ENCODE assay signal across 8 cellular contexts in the genomic region with DNA sequence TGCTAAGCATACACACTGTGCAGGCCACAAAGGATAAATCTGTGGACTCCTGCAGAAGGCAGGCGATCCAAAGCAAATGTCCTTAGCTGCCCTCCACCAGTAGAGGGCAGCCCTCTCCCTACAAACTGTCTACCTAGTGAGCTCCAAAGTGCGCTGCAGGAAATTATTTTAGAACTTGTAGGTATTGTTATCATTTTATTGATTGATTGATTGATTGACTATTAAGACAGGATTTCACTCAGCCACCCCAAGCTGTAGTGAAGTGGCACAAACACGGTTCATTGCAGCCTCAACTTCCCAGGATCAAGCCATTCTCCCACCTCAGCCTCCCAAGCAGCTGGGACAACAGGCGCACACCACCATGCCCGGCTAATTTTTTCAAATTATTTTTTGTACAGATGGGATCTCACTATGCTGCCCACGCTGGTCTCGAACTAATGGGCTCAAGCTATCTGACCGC. TPM values are rescaled to one million over a fixed set of nuclear protein-coding genes. Genes with fewer than 3 reads are reported as not detected.
A peak's percentile ranks its signal among the peaks of the same experiment; 100 is the strongest.
DNase-seq lines count a peak whose midpoint lies in the region; ATAC-seq and FAIRE-seq lines count a peak whose summit lies in the region.

No MANE protein-coding gene starts in this region.

- peak; percentile 85 for FAIRE-seq in G401.6 (lab: Jason Lieb, UNC)

- DNase-seq in NCI-H2227 treated with DMSO at 0.1 percent for 48 hours (lab: John Stamatoyannopoulos, UW) (peak; percentile 11), left lobe of liver (ENCODE audit: low spot score) (peak; percentile 69)
- DNase-seq in activated CD4-positive, CD25-positive, alpha-beta regulatory T cell treated with anti-CD3 and anti-CD28 coated beads, Interleukin-2, amount 50 U/mL, for 16 hours (ENCODE audit: low read depth, low spot score) = peak; percentile 45
- peak; percentile 67 for DNase-seq in central memory CD4-positive, alpha-beta T cell
- peak; percentile 34 to 46 (median 45) for DNase-seq in stimulated activated CD4-positive, alpha-beta T cell treated with anti-CD3 and anti-CD28 coated beads, TNF-alpha, amount 100 ng/mL, for 1 hour (ENCODE audit: low read depth in 3 of 3, low spot score in 1 of 3)

- peak; percentile 29 for ATAC-seq in HG02759 (IDR thresholded peaks at IDR 0.05; ENCODE audit: unreplicated experiment)
- peak; percentile 58 for ATAC-seq in left lobe of liver
- ATAC-seq in HG03039 (IDR thresholded peaks at IDR 0.05; ENCODE audit: unreplicated experiment) = no peak

RNA-seq across cellular contexts. Expression of a gene that starts 37.3 kb away (rescaled TPM):
- total RNA-seq in left lobe of liver = 9.4 TPM

Comparison
In these comparisons a context has a peak if more than half of its experiments do, and no peak if none do; other contexts are left out.
1. DNase-seq: peak in every context shown above with its lines; median percentile 69 in left lobe of liver; 67 in central memory CD4-positive, alpha-beta T cell; 45 in activated CD4-positive, CD25-positive, alpha-beta regulatory T cell treated with anti-CD3 and anti-CD28 coated beads, Interleukin-2, amount 50 U/mL, for 16 hours; 45 in stimulated activated CD4-positive, alpha-beta T cell treated with anti-CD3 and anti-CD28 coated beads, TNF-alpha, amount 100 ng/mL, for 1 hour; 11 in NCI-H2227 treated with DMSO at 0.1 percent for 48 hours.